9 cellular contexts compared by ENCODE assay signal in the genomic region with DNA sequence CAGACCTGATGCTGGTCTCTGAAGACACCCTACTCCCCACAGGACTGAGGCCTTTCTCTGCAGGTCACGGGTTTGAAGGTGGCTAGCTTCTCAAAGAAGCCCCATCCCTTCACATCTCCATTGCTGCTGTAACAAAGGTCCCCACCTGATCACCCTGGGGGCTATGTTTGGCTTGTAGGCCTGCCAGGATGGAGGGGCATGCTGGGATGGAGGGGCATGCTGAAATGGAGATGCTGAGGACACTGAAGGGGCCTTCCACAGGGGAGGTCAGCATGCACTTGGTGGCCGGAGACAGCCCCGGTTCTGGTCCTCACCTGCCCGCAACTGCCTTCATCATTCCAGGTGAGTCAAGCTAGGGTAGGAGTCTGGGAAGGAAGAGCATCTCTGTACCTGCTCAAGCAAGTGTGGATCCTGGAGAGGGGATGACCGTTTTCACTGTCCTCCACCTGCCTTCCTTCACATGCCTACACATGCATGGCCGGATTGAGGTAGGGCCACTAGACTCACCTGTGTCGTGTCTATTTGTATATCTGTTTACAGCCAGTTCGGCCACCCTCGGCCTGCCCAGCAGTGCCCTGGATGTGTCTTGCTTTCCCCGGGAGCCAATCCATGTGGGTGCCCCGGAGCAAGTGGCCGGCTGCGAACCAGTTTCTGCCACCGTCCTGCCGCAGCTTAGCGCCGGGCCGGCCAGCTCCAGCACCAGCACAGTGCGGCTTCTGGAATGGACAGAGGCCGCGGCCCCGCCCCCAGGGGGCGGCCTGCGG. TPM values are rescaled to one million over a fixed set of nuclear protein-coding genes. Genes with fewer than 3 reads are reported as not detected.
A peak's percentile ranks its signal among the peaks of the same experiment; 100 is the strongest.
DNase-seq lines count a peak whose midpoint lies in the region; ATAC-seq and TF ChIP-seq lines count a peak whose summit lies in the region.
"Had no signal": no experiment of that assay in that cellular context is flagged by ENCODE, and none has a peak within 500 bp of the region (broad histone marks: within the 10 kb centered on the region; RNA-seq: fewer than 3 reads in every experiment).

No MANE protein-coding gene starts in this region.

- H3K36me3 ChIP-seq in mucosa of rectum (ENCODE audit: control insufficient read depth in 2 of 2, insufficient read depth in 2 of 2, low read length in 2 of 2), result no peaks in the 10 kb centered on the region

- H3K4me3 Mint-ChIP-seq in brain, result peak overlapping the region; percentile 91 to 98 (median 95)

- peaks cover 19% of the 10 kb centered on the region for H3K4me1 Mint-ChIP-seq in brain

- peaks cover 19% of the 10 kb centered on the region for H3K27me3 Mint-ChIP-seq in brain

- H3K9me3 ChIP-seq in mucosa of rectum (ENCODE audit: control insufficient read depth in 2 of 2, low read length in 2 of 2), result no peaks in the 10 kb centered on the region

- no peak for ATAC-seq in omental fat pad (ENCODE audit: low FRiP score)

- peaks cover 20% of the 10 kb centered on the region for H3K36me3 Mint-ChIP-seq in brain

- no peak for TF ChIP-seq CTCF in AG10803 (conservative IDR thresholded peaks at IDR 0.05; ENCODE audit: low read length)
- TF ChIP-seq CTCF in HFF-Myc (IDR thresholded peaks at IDR 0.05; ENCODE audit: low read depth, low read length, missing control alignments), result no peak
- TF ChIP-seq CTCF in brain (conservative IDR thresholded peaks at IDR 0.05), result no peak
- no peak for TF ChIP-seq CTCF in omental fat pad (IDR thresholded peaks at IDR 0.05)

- no peaks in the 10 kb centered on the region for H3K27me3 ChIP-seq in mucosa of rectum (ENCODE audit: control insufficient read depth in 2 of 2, insufficient read depth in 2 of 2, low read length in 2 of 2)

- peak overlapping the region in 1 of 2 donors; percentile 18 for H3K27ac ChIP-seq in mucosa of rectum (ENCODE audit: low read depth in 2 of 2, low read length in 2 of 2)

- peak overlapping the region; percentile 45 to 98 (median 70) for H3K27ac Mint-ChIP-seq in brain

- peak overlapping the region; percentile 57 to 68 for H3K9ac ChIP-seq in mucosa of rectum (ENCODE audit: low read depth in 1 of 2, low read length in 2 of 2)

- H3K4me1 ChIP-seq in mucosa of rectum (ENCODE audit: control insufficient read depth in 2 of 2, insufficient read depth in 2 of 2, low read length in 2 of 2), result peaks cover 5 to 8% of the 10 kb centered on the region in 2 donors

- peaks cover 0 to 2% (median 0%) of the 10 kb centered on the region in 5 experiments for H3K9me3 Mint-ChIP-seq in brain

- H3K4me3 ChIP-seq in AG10803 (ENCODE audit: low read length), result peak overlapping the region; percentile 69
- peak overlapping the region; percentile 53 for H3K4me3 ChIP-seq in HFF-Myc (replicated peaks; ENCODE audit: low read depth, low read length)
- peak overlapping the region; percentile 80 to 81 for H3K4me3 ChIP-seq in mucosa of rectum (ENCODE audit: low read length in 2 of 2)

- DNase-seq in AG10803 (ENCODE audit: low read depth) (no peak), HFF-Myc (ENCODE audit: extremely low read depth, low read depth) (no peak), HuH-7.5 (ENCODE audit: low spot score) (no peak), omental fat pad (ENCODE audit: low spot score) (no peak), occipital lobe (lab: John Stamatoyannopoulos, UW) (no peak)
- no peak for DNase-seq in stimulated activated CD4-positive, alpha-beta T cell treated with anti-CD3 and anti-CD28 coated beads, Interleukin-4, amount 100 ng/mL, for 4 hours

RNA-seq across cellular contexts. Expression of a gene that starts 6.0 kb away (rescaled TPM):
- polyA plus RNA-seq in brain (ENCODE audit: insufficient read depth, low read depth, low replicate concordance), result 1.7 TPM
- total RNA-seq in omental fat pad (1 to 10 TPM; 6.5 to 9.8 (median 7.4) TPM), occipital lobe (18.4 TPM)

RNA-seq across cellular contexts. Expression of a gene that starts 45.3 kb away (rescaled TPM):
- polyA plus RNA-seq in brain (ENCODE audit: insufficient read depth, low read depth, low replicate concordance), result 7.3 TPM
- 10 to 100 TPM in 3 of 4 donors, 1 to 10 TPM in 1; 3.6 to 15.1 (median 14.4) TPM for total RNA-seq in omental fat pad
- not detected for total RNA-seq in occipital lobe
- total RNA-seq: glomerular endothelial cell had no signal

RNA-seq across cellular contexts. Expression of a gene that starts 55.8 kb away (rescaled TPM):
- 19.5 TPM for polyA plus RNA-seq in brain (ENCODE audit: insufficient read depth, low read depth, low replicate concordance)
- total RNA-seq in omental fat pad (100 to 1,000 TPM in 1 of 4 donors, 10 to 100 TPM in 3; 64.4 to 122 (median 81.7) TPM), occipital lobe (33.7 TPM)
